ENCODE assay signal across 23 cellular contexts in the genomic region with DNA sequence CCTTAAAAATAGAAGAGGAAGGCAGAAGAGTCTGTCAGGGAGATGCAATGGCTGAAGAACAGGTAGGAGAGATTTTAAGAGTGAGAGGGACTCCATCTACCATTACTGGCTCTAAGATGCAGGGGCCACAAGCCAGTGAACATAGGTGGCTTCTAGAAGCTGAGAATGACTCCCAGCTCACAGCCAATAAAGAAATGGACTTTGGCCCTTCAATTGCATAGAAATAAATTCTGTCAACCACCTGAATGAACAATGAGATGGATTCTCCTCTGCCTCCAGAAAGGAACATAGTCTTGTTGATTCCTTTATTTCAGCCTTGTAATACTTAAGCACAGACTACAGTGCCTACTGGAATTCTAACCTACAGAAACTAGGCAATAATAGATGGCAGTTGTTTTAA.
"Had no signal": no experiment of that assay in that cellular context is flagged by ENCODE, and none has a peak within 500 bp of the region (broad histone marks: within the 10 kb centered on the region; RNA-seq: fewer than 3 reads in every experiment).

No MANE protein-coding gene starts in this region.

- DNase-seq: naive thymus-derived CD8-positive, alpha-beta T cell; nephron progenitor cell; nucleus accumbens; pancreas; right cardiac atrium; right lobe of liver; sigmoid colon; small intestine; stimulated activated CD4-positive, alpha-beta T cell treated with anti-CD3 and anti-CD28 coated beads, Interleukin-15, amount 100 ng/mL, for 24 hours; stimulated activated CD4-positive, alpha-beta T cell treated with anti-CD3 and anti-CD28 coated beads, Interleukin-2, amount 100 ng/mL, for 24 hours; stimulated activated CD4-positive, alpha-beta T cell treated with anti-CD3 and anti-CD28 coated beads, Interleukin-2, amount 100 ng/mL, for 48 hours; stimulated activated CD4-positive, alpha-beta T cell treated with anti-CD3 and anti-CD28 coated beads, Interleukin-4, amount 100 ng/mL, for 24 hours; stimulated activated naive B cell treated with anti-CD40 and anti-IgM and Interleukin-4, amounts not matched to agents 10 μg/mL and 1 μg/mL and 100 μg/mL, for 72 hours; stimulated activated naive CD8-positive, alpha-beta T cell treated with anti-CD3 and anti-CD28 coated beads, Interleukin-15, amount 100 ng/mL, for 72 hours; stimulated activated naive CD8-positive, alpha-beta T cell treated with anti-CD3 and anti-CD28 coated beads, Interleukin-15, Interleukin-2, amounts not matched to agents 100 U/mL and 50 U/mL, for 24 hours; substantia nigra; testis; tibial artery; transverse colon; upper lobe of right lung; uterus had no signal

- ATAC-seq: naive thymus-derived CD8-positive, alpha-beta T cell; natural killer cell treated with Interleukin-12 subunit alpha and Interleukin-12 subunit beta and Interleukin-15 and Interleukin-18, amount 100 ng/mL, for 72 hours; pancreas; right cardiac atrium; right lobe of liver; stimulated activated effector memory CD8-positive, alpha-beta T cell treated with anti-CD3 and anti-CD28 coated beads, Interleukin-12 subunit alpha, Interleukin-12 subunit beta, amount 100 ng/mL, for 72 hours; stimulated activated naive B cell treated with anti-CD40 and anti-IgM and Interleukin-4, amounts not matched to agents 10 μg/mL and 1 μg/mL and 100 μg/mL, for 72 hours; stimulated activated naive CD8-positive, alpha-beta T cell treated with anti-CD3 and anti-CD28 coated beads, Interleukin-15, amount 100 ng/mL, for 72 hours; stimulated activated naive CD8-positive, alpha-beta T cell treated with anti-CD3 and anti-CD28 coated beads, Interleukin-15, Interleukin-2, amounts not matched to agents 100 U/mL and 50 U/mL, for 24 hours; upper lobe of right lung had no signal

- FAIRE-seq: pancreas, small intestine had no signal
